16 cellular contexts compared by ENCODE assay signal in genomic region chr13:32147976-32148375, GRCh38.
A peak's percentile ranks its signal among the peaks of the same experiment; 100 is the strongest.
DNase-seq lines count a peak whose midpoint lies in the region; ATAC-seq and TF ChIP-seq lines count a peak whose summit lies in the region.
"Had no signal": no experiment of that assay in that cellular context is flagged by ENCODE, and none has a peak within 500 bp of the region (broad histone marks: within the 10 kb centered on the region; RNA-seq: fewer than 3 reads in every experiment).

No MANE protein-coding gene starts in this region.

- no peaks in the 10 kb centered on the region for H3K9me3 ChIP-seq in heart right ventricle
- no peaks in the 10 kb centered on the region for H3K9me3 ChIP-seq in heart left ventricle
- H3K9me3 ChIP-seq in gastroesophageal sphincter = no peaks in the 10 kb centered on the region
- no peaks in the 10 kb centered on the region for H3K9me3 ChIP-seq in transverse colon
- H3K9me3 ChIP-seq: HAP-1 had no signal

- no peak overlapping the region for H2AK5ac ChIP-seq in mesendoderm (ENCODE audit: low read length)

- no peak overlapping the region for H3K4me3 Mint-ChIP-seq in activated T-helper 17 cell treated with anti-CD3 and anti-CD28 coated beads, Interleukin-2, amount 50 U/mL, for 72 hours
- no peak overlapping the region for H3K4me3 Mint-ChIP-seq in activated naive CD4-positive, alpha-beta T cell treated with anti-CD3 and anti-CD28 coated beads, Interleukin-2, amount 10 ng/mL, durations not matched to agents 7 days and 5 days

- intact Hi-C loops in heart right ventricle (cut with DNase I) (no loop called here), heart left ventricle (cut with DNase I) (no loop called here), transverse colon (cut with DNase I; ENCODE audit: low total_unique reads) (no loop called here)

- H3K27ac ChIP-seq in heart right ventricle (peak overlapping the region in 7 of 10 donors; percentile 12 to 59 (median 23)), heart left ventricle (peak overlapping the region in 6 of 12 donors; percentile 1 to 62 (median 41)), gastroesophageal sphincter (peak overlapping the region in 3 of 4 donors; percentile 9 to 40 (median 29)), transverse colon (peak overlapping the region in 3 of 4 donors; percentile 7 to 29 (median 19)), mesendoderm (ENCODE audit: low read depth, low read length) (no peak overlapping the region)
- H3K27ac ChIP-seq: C4-2B had no signal

- H2BK120ac ChIP-seq in mesendoderm (ENCODE audit: low read depth, low read length) = no peak overlapping the region

- no peak overlapping the region for H2BK15ac ChIP-seq in mesendoderm (replicated peaks; ENCODE audit: low read depth)

- TF ChIP-seq POLR2A in heart left ventricle (IDR thresholded peaks at IDR 0.05) = no peak
- TF ChIP-seq POLR2A in gastroesophageal sphincter (IDR thresholded peaks at IDR 0.05) = no peak
- TF ChIP-seq POLR2A in transverse colon (IDR thresholded peaks at IDR 0.05) = no peak

- no peak overlapping the region for H3K23ac ChIP-seq in mesendoderm (ENCODE audit: low read length)

- H3K36me3 Mint-ChIP-seq in activated T-helper 17 cell treated with anti-CD3 and anti-CD28 coated beads, Interleukin-2, amount 50 U/mL, for 72 hours (ENCODE audit: low read depth) = peaks cover 38% of the 10 kb centered on the region
- no peaks in the 10 kb centered on the region for H3K36me3 Mint-ChIP-seq in activated naive CD4-positive, alpha-beta T cell treated with anti-CD3 and anti-CD28 coated beads, Interleukin-2, amount 10 ng/mL, durations not matched to agents 7 days and 5 days

- WGBS in heart right ventricle, 2 donors = 60% methylated on average over 4 of the region's 4 CpGs
- 48 to 64% (median 60%) methylated on average over 4 of the region's 4 CpGs for WGBS in heart left ventricle, 4 donors
- 36 to 42% methylated on average over 3 to 4 of the region's 4 CpGs for WGBS in gastroesophageal sphincter (ENCODE audit: low coverage in 1 of 2), 2 donors
- 72 to 74% methylated on average over 4 of the region's 4 CpGs for WGBS in transverse colon (ENCODE audit: low coverage in 1 of 2), 2 donors
- WGBS in mesendoderm (ENCODE audit: extremely low coverage, insufficient coverage, low lambda C conversion rate) = no CpG with 5 or more reads among the region's 4 CpGs

- no peak overlapping the region for H3K56ac ChIP-seq in mesendoderm (ENCODE audit: low read length)

- in situ Hi-C loops in transverse colon (cut with MboI; ENCODE audit: low pct_ligation_motif_present in 1 of 4, low pct_unique_long_range_greater_than_20kb in 1 of 4, low sequenced_read_pairs in 3 of 4) = no loop called here

- H3K4ac ChIP-seq in mesendoderm (ENCODE audit: low read depth, low read length) = no peak overlapping the region

- no peaks in the 10 kb centered on the region for H3K9me3 Mint-ChIP-seq in activated T-helper 17 cell treated with anti-CD3 and anti-CD28 coated beads, Interleukin-2, amount 50 U/mL, for 72 hours
- no peaks in the 10 kb centered on the region for H3K9me3 Mint-ChIP-seq in activated naive CD4-positive, alpha-beta T cell treated with anti-CD3 and anti-CD28 coated beads, Interleukin-2, amount 10 ng/mL, durations not matched to agents 7 days and 5 days

- no peak for DNase-seq in heart right ventricle
- DNase-seq in heart left ventricle = no peak
- no peak for DNase-seq in transverse colon
- no peak for DNase-seq in mesendoderm
- no peak for DNase-seq in activated naive CD4-positive, alpha-beta T cell treated with anti-CD3 and anti-CD28 coated beads, Interleukin-2, amount 10 ng/mL, durations not matched to agents 7 days and 5 days
- DNase-seq: GF-D8, NCI-H1436, NCI-H2029, NCI-H510A, NCI-H82 had no signal

- H3K4me1 ChIP-seq in heart right ventricle (peaks cover 0 to 42% (median 23%) of the 10 kb centered on the region in 9 donors), heart left ventricle (peaks cover 0 to 43% (median 19%) of the 10 kb centered on the region in 12 donors), gastroesophageal sphincter (peaks cover 5 to 35% (median 16%) of the 10 kb centered on the region in 3 donors), transverse colon (peaks cover 0 to 14% (median 4%) of the 10 kb centered on the region in 4 donors), mesendoderm (ENCODE audit: control insufficient read depth, low read depth, low read length) (no peaks in the 10 kb centered on the region)

- no peak for TF ChIP-seq CTCF in heart right ventricle (IDR thresholded peaks at IDR 0.05)
- no peak for TF ChIP-seq CTCF in heart left ventricle (IDR thresholded peaks at IDR 0.05)
- no peak for TF ChIP-seq CTCF in gastroesophageal sphincter (IDR thresholded peaks at IDR 0.05)
- TF ChIP-seq CTCF in transverse colon (IDR thresholded peaks at IDR 0.05) = no peak

- H3K27me3 Mint-ChIP-seq in activated T-helper 17 cell treated with anti-CD3 and anti-CD28 coated beads, Interleukin-2, amount 50 U/mL, for 72 hours = no peaks in the 10 kb centered on the region
- H3K27me3 Mint-ChIP-seq in activated naive CD4-positive, alpha-beta T cell treated with anti-CD3 and anti-CD28 coated beads, Interleukin-2, amount 10 ng/mL, durations not matched to agents 7 days and 5 days = no peaks in the 10 kb centered on the region

- peak overlapping the region; percentile 20 for H3K27ac Mint-ChIP-seq in activated T-helper 17 cell treated with anti-CD3 and anti-CD28 coated beads, Interleukin-2, amount 50 U/mL, for 72 hours
- H3K27ac Mint-ChIP-seq in activated naive CD4-positive, alpha-beta T cell treated with anti-CD3 and anti-CD28 coated beads, Interleukin-2, amount 10 ng/mL, durations not matched to agents 7 days and 5 days = no peak overlapping the region

- CTCF ChIA-PET in activated naive CD4-positive, alpha-beta T cell treated with anti-CD3 and anti-CD28 coated beads, Interleukin-2, amount 10 ng/mL, durations not matched to agents 7 days and 5 days (lab: Charles Lee) = no interaction called here

- peaks cover 0 to 46% (median 6%) of the 10 kb centered on the region in 9 donors for H3K36me3 ChIP-seq in heart right ventricle
- peaks cover 0 to 47% (median 14%) of the 10 kb centered on the region in 9 donors for H3K36me3 ChIP-seq in heart left ventricle
- no peaks in the 10 kb centered on the region for H3K36me3 ChIP-seq in gastroesophageal sphincter
- H3K36me3 ChIP-seq in transverse colon = no peaks in the 10 kb centered on the region
- H3K36me3 ChIP-seq in mesendoderm (ENCODE audit: control insufficient read depth, insufficient read depth, low read length) = no peaks in the 10 kb centered on the region
- H3K36me3 ChIP-seq: HAP-1 had no signal

- H3K9ac ChIP-seq in mesendoderm (ENCODE audit: low read length) = no peak overlapping the region

- H3K18ac ChIP-seq in mesendoderm (ENCODE audit: low read length) = no peak overlapping the region

- no peaks in the 10 kb centered on the region for H3K79me2 ChIP-seq in mesendoderm (ENCODE audit: control insufficient read depth, insufficient read depth, low read length)

- no peak for ATAC-seq in heart right ventricle
- ATAC-seq in heart left ventricle = no peak
- ATAC-seq in activated T-helper 17 cell treated with anti-CD3 and anti-CD28 coated beads, Interleukin-2, amount 50 U/mL, for 72 hours (replicated peaks) = peak; percentile 21
- ATAC-seq in gastroesophageal sphincter = no peak
- no peak for ATAC-seq in HG02763 (IDR thresholded peaks at IDR 0.05; ENCODE audit: unreplicated experiment)
- ATAC-seq: Panc1 had no signal

- H3K27me3 ChIP-seq in heart right ventricle = no peaks in the 10 kb centered on the region
- H3K27me3 ChIP-seq in heart left ventricle = no peaks in the 10 kb centered on the region
- no peaks in the 10 kb centered on the region for H3K27me3 ChIP-seq in gastroesophageal sphincter
- no peaks in the 10 kb centered on the region for H3K27me3 ChIP-seq in transverse colon
- H3K27me3 ChIP-seq in mesendoderm (ENCODE audit: insufficient read depth, low read length, poor library complexity) = no peaks in the 10 kb centered on the region

- H2BK5ac ChIP-seq in mesendoderm (ENCODE audit: low read length) = no peak overlapping the region

- TF ChIP-seq EP300 in gastroesophageal sphincter (IDR thresholded peaks at IDR 0.05) = no peak
- no peak for TF ChIP-seq EP300 in transverse colon (IDR thresholded peaks at IDR 0.05; ENCODE audit: low read depth)

- no peak overlapping the region for H4K5ac ChIP-seq in mesendoderm (ENCODE audit: low read length)

- H3K4me2 ChIP-seq in mesendoderm (ENCODE audit: low read length) = no peak overlapping the region

- H4K8ac ChIP-seq in mesendoderm (ENCODE audit: low read depth, low read length) = no peak overlapping the region

- H3K4me3 ChIP-seq in heart right ventricle (no peak overlapping the region), heart left ventricle (no peak overlapping the region), gastroesophageal sphincter (no peak overlapping the region), transverse colon (no peak overlapping the region), mesendoderm (ENCODE audit: low read length) (no peak overlapping the region)
- H3K4me3 ChIP-seq: HAP-1 had no signal

- peaks cover 3% of the 10 kb centered on the region for H3K4me1 Mint-ChIP-seq in activated T-helper 17 cell treated with anti-CD3 and anti-CD28 coated beads, Interleukin-2, amount 50 U/mL, for 72 hours
- H3K4me1 Mint-ChIP-seq in activated naive CD4-positive, alpha-beta T cell treated with anti-CD3 and anti-CD28 coated beads, Interleukin-2, amount 10 ng/mL, durations not matched to agents 7 days and 5 days = no peaks in the 10 kb centered on the region

- no peaks in the 10 kb centered on the region for H3K79me1 ChIP-seq in mesendoderm (ENCODE audit: low read length)
